2 cellular contexts compared by ENCODE assay signal in the genomic region with DNA sequence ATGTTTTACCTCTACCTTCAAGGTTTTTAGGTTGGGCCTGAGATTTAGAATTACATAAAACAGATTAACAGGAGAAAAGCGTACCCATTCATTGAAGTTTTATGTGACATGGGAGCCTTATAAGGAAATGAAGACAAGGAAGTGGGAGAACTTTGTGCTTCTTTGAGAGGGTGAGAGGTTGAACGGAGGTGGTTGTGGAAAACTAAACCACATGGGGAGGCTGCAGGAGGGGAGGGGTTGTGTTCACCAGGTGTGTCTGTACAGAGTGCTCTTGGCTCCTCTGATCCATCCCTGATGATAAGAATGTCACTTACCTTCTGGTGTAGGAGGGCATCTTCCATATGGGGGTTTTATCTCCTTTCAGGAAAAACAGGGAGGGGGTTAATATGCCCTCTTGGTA.
TF ChIP-seq lines count a peak whose summit lies in the region.

No MANE protein-coding gene starts in this region.

TF ChIP-seq in GM12878, 131 proteins besides CTCF, POLR2A, EP300 and RAD21:
- TF ChIP-seq MTA3 (IDR thresholded peaks at IDR 0.05; ENCODE audit: borderline replicate concordance, low read length): no peak
- TF ChIP-seq MYB (IDR thresholded peaks at IDR 0.05; ENCODE audit: borderline replicate concordance, low read depth, low read length): no peak
- no peak for TF ChIP-seq PAX5 (IDR thresholded peaks at IDR 0.05; ENCODE audit: borderline replicate concordance, low read depth, low read length)
- no peak for TF ChIP-seq HDAC6 (IDR thresholded peaks at IDR 0.05; ENCODE audit: unreplicated experiment)
- TF ChIP-seq STAT1 (conservative IDR thresholded peaks at IDR 0.05): no peak
- TF ChIP-seq KLF5 (IDR thresholded peaks at IDR 0.05; ENCODE audit: partially characterized antibody): no peak
- TF ChIP-seq, protein P1, sequence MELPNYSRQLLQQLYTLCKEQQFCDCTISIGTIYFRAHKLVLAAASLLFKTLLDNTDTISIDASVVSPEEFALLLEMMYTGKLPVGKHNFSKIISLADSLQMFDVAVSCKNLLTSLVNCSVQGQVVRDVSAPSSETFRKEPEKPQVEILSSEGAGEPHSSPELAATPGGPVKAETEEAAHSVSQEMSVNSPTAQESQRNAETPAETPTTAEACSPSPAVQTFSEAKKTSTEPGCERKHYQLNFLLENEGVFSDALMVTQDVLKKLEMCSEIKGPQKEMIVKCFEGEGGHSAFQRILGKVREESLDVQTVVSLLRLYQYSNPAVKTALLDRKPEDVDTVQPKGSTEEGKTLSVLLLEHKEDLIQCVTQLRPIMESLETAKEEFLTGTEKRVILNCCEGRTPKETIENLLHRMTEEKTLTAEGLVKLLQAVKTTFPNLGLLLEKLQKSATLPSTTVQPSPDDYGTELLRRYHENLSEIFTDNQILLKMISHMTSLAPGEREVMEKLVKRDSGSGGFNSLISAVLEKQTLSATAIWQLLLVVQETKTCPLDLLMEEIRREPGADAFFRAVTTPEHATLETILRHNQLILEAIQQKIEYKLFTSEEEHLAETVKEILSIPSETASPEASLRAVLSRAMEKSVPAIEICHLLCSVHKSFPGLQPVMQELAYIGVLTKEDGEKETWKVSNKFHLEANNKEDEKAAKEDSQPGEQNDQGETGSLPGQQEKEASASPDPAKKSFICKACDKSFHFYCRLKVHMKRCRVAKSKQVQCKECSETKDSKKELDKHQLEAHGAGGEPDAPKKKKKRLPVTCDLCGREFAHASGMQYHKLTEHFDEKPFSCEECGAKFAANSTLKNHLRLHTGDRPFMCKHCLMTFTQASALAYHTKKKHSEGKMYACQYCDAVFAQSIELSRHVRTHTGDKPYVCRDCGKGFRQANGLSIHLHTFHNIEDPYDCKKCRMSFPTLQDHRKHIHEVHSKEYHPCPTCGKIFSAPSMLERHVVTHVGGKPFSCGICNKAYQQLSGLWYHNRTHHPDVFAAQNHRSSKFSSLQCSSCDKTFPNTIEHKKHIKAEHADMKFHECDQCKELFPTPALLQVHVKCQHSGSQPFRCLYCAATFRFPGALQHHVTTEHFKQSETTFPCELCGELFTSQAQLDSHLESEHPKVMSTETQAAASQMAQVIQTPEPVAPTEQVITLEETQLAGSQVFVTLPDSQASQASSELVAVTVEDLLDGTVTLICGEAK (IDR thresholded peaks at IDR 0.05; ENCODE audit: borderline replicate concordance): no peak
- TF ChIP-seq RAD51 (IDR thresholded peaks at IDR 0.05): peak; percentile 70
- TF ChIP-seq, protein P2, sequence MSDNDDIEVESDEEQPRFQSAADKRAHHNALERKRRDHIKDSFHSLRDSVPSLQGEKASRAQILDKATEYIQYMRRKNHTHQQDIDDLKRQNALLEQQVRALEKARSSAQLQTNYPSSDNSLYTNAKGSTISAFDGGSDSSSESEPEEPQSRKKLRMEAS (IDR thresholded peaks at IDR 0.05; ENCODE audit: low read depth, low read length): 0 out of 2 replicates have a peak, but pooled peaks have one; percentile 30
- TF ChIP-seq NR2C2 (IDR thresholded peaks at IDR 0.05; ENCODE audit: borderline replicate concordance, control insufficient read depth, insufficient read length, low read depth): no peak
- no peak for TF ChIP-seq SMARCA5 (IDR thresholded peaks at IDR 0.05)
- 0 out of 2 replicates have a peak, but pooled peaks have one; percentile 35 for TF ChIP-seq MXI1 (IDR thresholded peaks at IDR 0.05; ENCODE audit: low read depth, low read length)
- no peak for TF ChIP-seq NBN (IDR thresholded peaks at IDR 0.05)
- TF ChIP-seq ETV6 (conservative IDR thresholded peaks at IDR 0.05 in 1 of 2, IDR thresholded peaks at IDR 0.05 in 1 of 2; ENCODE audit: borderline replicate concordance in 1 of 2, low read depth in 1 of 2): no peak
- TF ChIP-seq BMI1 (IDR thresholded peaks at IDR 0.05; ENCODE audit: borderline replicate concordance): no peak
- no peak for TF ChIP-seq LARP7 (IDR thresholded peaks at IDR 0.05)
TF ChIP-seq in GM12878: peak in this region for 3.

TF ChIP-seq in HepG2, 621 proteins besides CTCF, POLR2A, EP300 and RAD21:
- TF ChIP-seq, protein P3, sequence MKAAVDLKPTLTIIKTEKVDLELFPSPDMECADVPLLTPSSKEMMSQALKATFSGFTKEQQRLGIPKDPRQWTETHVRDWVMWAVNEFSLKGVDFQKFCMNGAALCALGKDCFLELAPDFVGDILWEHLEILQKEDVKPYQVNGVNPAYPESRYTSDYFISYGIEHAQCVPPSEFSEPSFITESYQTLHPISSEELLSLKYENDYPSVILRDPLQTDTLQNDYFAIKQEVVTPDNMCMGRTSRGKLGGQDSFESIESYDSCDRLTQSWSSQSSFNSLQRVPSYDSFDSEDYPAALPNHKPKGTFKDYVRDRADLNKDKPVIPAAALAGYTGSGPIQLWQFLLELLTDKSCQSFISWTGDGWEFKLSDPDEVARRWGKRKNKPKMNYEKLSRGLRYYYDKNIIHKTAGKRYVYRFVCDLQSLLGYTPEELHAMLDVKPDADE (CRISPR knock-in tag; IDR thresholded peaks at IDR 0.05): no peak
- no peak for TF ChIP-seq KDM5A (IDR thresholded peaks at IDR 0.05; ENCODE audit: borderline replicate concordance, low read length)
- TF ChIP-seq KDM5B (CRISPR knock-in tag; IDR thresholded peaks at IDR 0.05; ENCODE audit: borderline replicate concordance): no peak
- no peak for TF ChIP-seq NR1H2 (CRISPR knock-in tag; IDR thresholded peaks at IDR 0.05; ENCODE audit: borderline replicate concordance, low read depth)
